22 cellular contexts compared by ENCODE assay signal in the genomic region with DNA sequence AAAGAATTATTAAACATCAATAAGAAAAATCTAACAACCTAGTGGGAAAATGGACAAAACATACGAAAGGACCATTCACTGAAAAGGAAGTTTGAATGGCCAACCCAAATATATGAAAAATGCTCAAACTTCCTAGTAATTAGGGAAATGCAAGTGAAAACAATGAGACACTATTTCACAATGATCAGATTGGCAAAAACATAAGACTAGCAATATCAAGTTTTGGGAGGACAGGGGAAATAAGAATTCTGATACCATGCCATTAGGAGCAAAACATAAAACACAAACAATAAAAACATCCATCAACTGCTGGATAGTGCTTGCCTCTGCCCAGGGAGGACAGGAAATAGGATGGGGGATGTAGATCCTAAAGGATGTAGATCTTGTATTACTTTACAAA. TPM values are rescaled to one million over a fixed set of nuclear protein-coding genes. Genes with fewer than 3 reads are reported as not detected.
"Had no signal": no experiment of that assay in that cellular context is flagged by ENCODE, and none has a peak within 500 bp of the region (broad histone marks: within the 10 kb centered on the region; RNA-seq: fewer than 3 reads in every experiment).

No MANE protein-coding gene starts in this region.

- H3K27ac Mint-ChIP-seq: activated CD4-positive, alpha-beta memory T cell treated with anti-CD3 and anti-CD28 coated beads for 36 hours; activated CD4-positive, alpha-beta T cell treated with anti-CD3 and anti-CD28 coated beads for 36 hours; activated naive CD8-positive, alpha-beta T cell treated with anti-CD3 and anti-CD28 coated beads, Interleukin-2, amount 10 ng/mL, durations not matched to agents 7 days and 5 days; activated T-helper 1 cell treated with anti-CD3 and anti-CD28 coated beads, Interleukin-12 subunit alpha, Interleukin-12 subunit beta, Interleukin-2, Interleukin-4 antibody, amounts not matched to agents 30 ng/mL and 10 ng/mL and 1 ng/mL, durations not matched to agents 14 hours and 24 hours and 36 hours; memory B cell; T-helper 2 cell treated with Interferon-gamma antibody and Interleukin-4, amounts not matched to agents 5 μg/mL and 100 μg/mL, for 36 hours; WTC11 had no signal

- H3K4me1 Mint-ChIP-seq: memory B cell had no signal

- H3K4me3 Mint-ChIP-seq: activated CD4-positive, alpha-beta memory T cell treated with anti-CD3 and anti-CD28 coated beads for 36 hours; activated CD4-positive, alpha-beta T cell treated with anti-CD3 and anti-CD28 coated beads for 36 hours; activated naive CD8-positive, alpha-beta T cell treated with anti-CD3 and anti-CD28 coated beads, Interleukin-2, amount 10 ng/mL, durations not matched to agents 7 days and 5 days; activated T-helper 1 cell treated with anti-CD3 and anti-CD28 coated beads, Interleukin-12 subunit alpha, Interleukin-12 subunit beta, Interleukin-2, Interleukin-4 antibody, amounts not matched to agents 30 ng/mL and 10 ng/mL and 1 ng/mL, durations not matched to agents 14 hours and 24 hours and 36 hours; memory B cell; neural crest cell; T-helper 2 cell treated with Interferon-gamma antibody and Interleukin-4, amounts not matched to agents 5 μg/mL and 100 μg/mL, for 36 hours; WTC11 had no signal

- DNase-seq: activated CD4-positive, alpha-beta memory T cell treated with anti-CD3 and anti-CD28 coated beads for 36 hours; activated CD4-positive, alpha-beta T cell treated with anti-CD3 and anti-CD28 coated beads for 36 hours; activated naive CD8-positive, alpha-beta T cell treated with anti-CD3 and anti-CD28 coated beads, Interleukin-2, amount 10 ng/mL, durations not matched to agents 7 days and 5 days; activated T-cell treated with anti-CD3 and anti-CD28 coated beads for 4 hours; body of pancreas; dorsolateral prefrontal cortex; kidney; left ventricle myocardium inferior; retina; stimulated activated CD4-positive, alpha-beta T cell treated with anti-CD3 and anti-CD28 coated beads, Interleukin-2, amount 100 ng/mL, for 24 hours; stimulated activated naive CD4-positive, alpha-beta T cell treated with Interleukin-2 at 50 U/mL for 16 hours; thyroid gland had no signal

- H3K4me3 ChIP-seq: body of pancreas, dorsolateral prefrontal cortex, left ventricle myocardium inferior, thyroid gland had no signal

- H3K27me3 Mint-ChIP-seq: activated CD4-positive, alpha-beta memory T cell treated with anti-CD3 and anti-CD28 coated beads for 36 hours; activated CD4-positive, alpha-beta T cell treated with anti-CD3 and anti-CD28 coated beads for 36 hours; memory B cell had no signal

- H3K36me3 Mint-ChIP-seq: activated CD4-positive, alpha-beta memory T cell treated with anti-CD3 and anti-CD28 coated beads for 36 hours; memory B cell had no signal

- H3K9me3 Mint-ChIP-seq: activated CD4-positive, alpha-beta memory T cell treated with anti-CD3 and anti-CD28 coated beads for 36 hours; neural crest cell had no signal

RNA-seq across cellular contexts. Expression of a gene that starts 14.3 kb away (rescaled TPM):
- total RNA-seq: body of pancreas, cardiac septum, epithelial cell of proximal tubule, frontal cortex, neural crest cell, posterior vena cava, thyroid gland, urinary bladder, WTC11 had no signal

RNA-seq across cellular contexts. Expression of a gene that starts 46.9 kb away (rescaled TPM):
- total RNA-seq: body of pancreas, epithelial cell of proximal tubule, frontal cortex, kidney, neural crest cell, posterior vena cava, urinary bladder had no signal
